Comparison of ENCODE assay signal across 36 cellular contexts in genomic region chr13:51841732-51842131, GRCh38. TPM values are rescaled to one million over a fixed set of nuclear protein-coding genes. Genes with fewer than 3 reads are reported as not detected.
"Had no signal": no experiment of that assay in that cellular context is flagged by ENCODE, and none has a peak within 500 bp of the region (broad histone marks: within the 10 kb centered on the region; RNA-seq: fewer than 3 reads in every experiment).

No MANE protein-coding gene starts in this region.

- H3K27me3 ChIP-seq: adrenal gland, body of pancreas, brain microvascular endothelial cell, breast epithelium had no signal

- H3K36me3 Mint-ChIP-seq: activated CD4-positive, alpha-beta memory T cell treated with anti-CD3 and anti-CD28 coated beads for 36 hours; activated naive CD4-positive, alpha-beta T cell treated with anti-CD3 and anti-CD28 coated beads, Interleukin-2, amount 50 U/mL, for 72 hours; activated naive CD8-positive, alpha-beta T cell treated with anti-CD3 and anti-CD28 coated beads for 36 hours; T-cell had no signal

- H3K4me3 Mint-ChIP-seq: activated B cell treated with CpG ODN at 0.5 μM for 24 hours; activated CD4-positive, alpha-beta memory T cell treated with anti-CD3 and anti-CD28 coated beads for 36 hours; activated CD4-positive, alpha-beta T cell treated with anti-CD3 and anti-CD28 coated beads, Interleukin-2, amount 10 ng/mL, durations not matched to agents 24 days and 14 days; activated CD8-positive, alpha-beta T cell treated with anti-CD3 and anti-CD28 coated beads for 36 hours; activated naive CD4-positive, alpha-beta T cell treated with anti-CD3 and anti-CD28 coated beads for 36 hours; activated naive CD8-positive, alpha-beta T cell treated with anti-CD3 and anti-CD28 coated beads for 36 hours; activated T-cell treated with anti-CD3 and anti-CD28 coated beads, Interleukin-2, amount 50 U/mL, for 4 hours; activated T-cell treated with anti-CD3 and anti-CD28 coated beads, Interleukin-2, amount 50 U/mL, for 72 hours; activated T-helper 1 cell treated with anti-CD3 and anti-CD28 coated beads, Interleukin-12 subunit alpha, Interleukin-12 subunit beta, Interleukin-2, Interleukin-4 antibody, amounts not matched to agents 30 ng/mL and 10 ng/mL and 1 ng/mL, durations not matched to agents 14 hours and 24 hours and 36 hours; activated T-helper 17 cell treated with anti-CD3 and anti-CD28 coated beads, Interleukin-2, amount 50 U/mL, for 72 hours; T-cell; T-helper 17 cell had no signal

- H3K9me3 Mint-ChIP-seq: activated B cell treated with CpG ODN at 0.5 μM for 24 hours; activated CD4-positive, alpha-beta memory T cell treated with anti-CD3 and anti-CD28 coated beads for 36 hours; activated CD4-positive, alpha-beta T cell treated with anti-CD3 and anti-CD28 coated beads, Interleukin-2, amount 10 ng/mL, durations not matched to agents 24 days and 14 days; activated CD8-positive, alpha-beta T cell treated with anti-CD3 and anti-CD28 coated beads for 36 hours; activated naive CD4-positive, alpha-beta T cell treated with anti-CD3 and anti-CD28 coated beads for 36 hours; activated naive CD4-positive, alpha-beta T cell treated with anti-CD3 and anti-CD28 coated beads, Interleukin-2, amount 50 U/mL, for 72 hours; activated naive CD8-positive, alpha-beta T cell treated with anti-CD3 and anti-CD28 coated beads for 36 hours; activated T-cell treated with anti-CD3 and anti-CD28 coated beads, Interleukin-2, amount 50 U/mL, for 4 hours; activated T-cell treated with anti-CD3 and anti-CD28 coated beads, Interleukin-2, amount 50 U/mL, for 72 hours; activated T-helper 1 cell treated with anti-CD3 and anti-CD28 coated beads, Interleukin-12 subunit alpha, Interleukin-12 subunit beta, Interleukin-2, Interleukin-4 antibody, amounts not matched to agents 30 ng/mL and 10 ng/mL and 1 ng/mL, durations not matched to agents 14 hours and 24 hours and 36 hours; activated T-helper 17 cell treated with anti-CD3 and anti-CD28 coated beads, Interleukin-2, amount 50 U/mL, for 72 hours; T-cell had no signal

- H3K36me3 ChIP-seq: adrenal gland, brain microvascular endothelial cell, breast epithelium had no signal

- DNase-seq: activated B cell treated with CpG ODN at 0.5 μM for 24 hours; activated CD4-positive, alpha-beta memory T cell treated with anti-CD3 and anti-CD28 coated beads for 36 hours; activated CD4-positive, alpha-beta T cell treated with anti-CD3 and anti-CD28 coated beads for 4 hours; activated CD4-positive, alpha-beta T cell treated with anti-CD3 and anti-CD28 coated beads, Interleukin-2, amount 10 ng/mL, durations not matched to agents 24 days and 14 days; activated CD4-positive, alpha-beta T cell treated with anti-CD3 and anti-CD28 coated beads, Interleukin-2, amount 50 U/mL, for 1 hour; activated CD4-positive, alpha-beta T cell treated with anti-CD3 and anti-CD28 coated beads, Interleukin-2, amount 50 U/mL, for 4 hours; activated CD4-positive, CD25-positive, alpha-beta regulatory T cell treated with anti-CD3 and anti-CD28 coated beads, Interleukin-2, amount 50 U/mL, for 72 hours; activated CD8-positive, alpha-beta memory T cell treated with anti-CD3 and anti-CD28 coated beads, Interleukin-2, amount 50 U/mL, for 4 hours; activated CD8-positive, alpha-beta T cell treated with anti-CD3 and anti-CD28 coated beads for 36 hours; activated effector memory CD4-positive, alpha-beta T cell treated with anti-CD3 and anti-CD28 coated beads, Interleukin-2, amount 50 U/mL, for 16 hours; activated gamma-delta T cell treated with Interleukin-2 at 50 U/mL for 16 hours; activated naive CD4-positive, alpha-beta T cell; activated naive CD4-positive, alpha-beta T cell treated with anti-CD3 and anti-CD28 coated beads for 36 hours; activated naive CD4-positive, alpha-beta T cell treated with anti-CD3 and anti-CD28 coated beads, Interleukin-2, amount 50 U/mL, for 16 hours; activated naive CD8-positive, alpha-beta T cell treated with anti-CD3 and anti-CD28 coated beads for 36 hours; activated T-cell treated with anti-CD3 and anti-CD28 coated beads for 4 hours; activated T-cell treated with anti-CD3 and anti-CD28 coated beads, Interleukin-2, amount 50 U/mL, for 1 hour; activated T-cell treated with anti-CD3 and anti-CD28 coated beads, Interleukin-2, amount 50 U/mL, for 4 hours; activated T-cell treated with anti-CD3 and anti-CD28 coated beads, Interleukin-2, amount 50 U/mL, for 72 hours; adrenal gland; amniotic stem cell; aorta; body of pancreas; brain microvascular endothelial cell; central memory CD4-positive, alpha-beta T cell; T-cell; T-helper 17 cell had no signal

- H3K27me3 Mint-ChIP-seq: activated T-helper 17 cell treated with anti-CD3 and anti-CD28 coated beads, Interleukin-2, amount 50 U/mL, for 72 hours had no signal

- H3K4me3 ChIP-seq: adrenal gland, body of pancreas, breast epithelium had no signal

- H3K27ac ChIP-seq: adrenal gland, body of pancreas, brain microvascular endothelial cell, breast epithelium, VCaP had no signal

- H3K9me3 ChIP-seq: adrenal gland, body of pancreas, breast epithelium had no signal

- H3K27ac Mint-ChIP-seq: activated B cell treated with CpG ODN at 0.5 μM for 24 hours; activated CD4-positive, alpha-beta memory T cell treated with anti-CD3 and anti-CD28 coated beads for 36 hours; activated CD4-positive, alpha-beta T cell treated with anti-CD3 and anti-CD28 coated beads, Interleukin-2, amount 10 ng/mL, durations not matched to agents 24 days and 14 days; activated CD8-positive, alpha-beta T cell treated with anti-CD3 and anti-CD28 coated beads for 36 hours; activated naive CD4-positive, alpha-beta T cell treated with anti-CD3 and anti-CD28 coated beads for 36 hours; activated naive CD4-positive, alpha-beta T cell treated with anti-CD3 and anti-CD28 coated beads, Interleukin-2, amount 50 U/mL, for 72 hours; activated naive CD8-positive, alpha-beta T cell treated with anti-CD3 and anti-CD28 coated beads for 36 hours; activated T-cell treated with anti-CD3 and anti-CD28 coated beads, Interleukin-2, amount 50 U/mL, for 72 hours; activated T-helper 1 cell treated with anti-CD3 and anti-CD28 coated beads, Interleukin-12 subunit alpha, Interleukin-12 subunit beta, Interleukin-2, Interleukin-4 antibody, amounts not matched to agents 30 ng/mL and 10 ng/mL and 1 ng/mL, durations not matched to agents 14 hours and 24 hours and 36 hours; activated T-helper 17 cell treated with anti-CD3 and anti-CD28 coated beads, Interleukin-2, amount 50 U/mL, for 72 hours; T-cell; T-helper 17 cell had no signal

- ATAC-seq: activated CD8-positive, alpha-beta T cell treated with anti-CD3 and anti-CD28 coated beads for 36 hours; activated naive CD4-positive, alpha-beta T cell treated with anti-CD3 and anti-CD28 coated beads, Interleukin-2, amount 50 U/mL, for 72 hours; activated T-cell treated with anti-CD3 and anti-CD28 coated beads, Interleukin-2, amount 50 U/mL, for 4 hours; activated T-cell treated with anti-CD3 and anti-CD28 coated beads, Interleukin-2, amount 50 U/mL, for 72 hours; activated T-helper 17 cell treated with anti-CD3 and anti-CD28 coated beads, Interleukin-2, amount 50 U/mL, for 72 hours; body of pancreas; T-cell; T-helper 17 cell had no signal

- H3K4me1 ChIP-seq: breast epithelium had no signal

RNA-seq across cellular contexts. Expression of gene TMEM272, which starts 3.2 kb away (rescaled TPM):
- total RNA-seq: activated B cell treated with CpG ODN at 0.5 μM for 24 hours; adrenal gland; body of pancreas; T-helper 2 cell treated with Interferon-gamma antibody and Interleukin-4, amounts not matched to agents 100 ng/mL and 5 ng/mL, for 36 hours had no signal

RNA-seq across cellular contexts. Expression of gene CCDC70, which starts 20.0 kb away (rescaled TPM):
- total RNA-seq: activated B cell treated with CpG ODN at 0.5 μM for 24 hours; activated CD4-positive, alpha-beta memory T cell treated with anti-CD3 and anti-CD28 coated beads for 36 hours; activated CD4-positive, alpha-beta T cell treated with anti-CD3 and anti-CD28 coated beads, Interleukin-2, amount 10 ng/mL, durations not matched to agents 24 days and 14 days; activated naive CD4-positive, alpha-beta T cell treated with anti-CD3 and anti-CD28 coated beads for 36 hours; activated naive CD4-positive, alpha-beta T cell treated with anti-CD3 and anti-CD28 coated beads, Interleukin-2, amount 50 U/mL, for 72 hours; activated T-cell treated with anti-CD3 and anti-CD28 coated beads, Interleukin-2, amount 50 U/mL, for 4 hours; activated T-helper 1 cell treated with anti-CD3 and anti-CD28 coated beads, Interleukin-12 subunit alpha, Interleukin-12 subunit beta, Interleukin-2, Interleukin-4 antibody, amounts not matched to agents 30 ng/mL and 10 ng/mL and 1 ng/mL, durations not matched to agents 14 hours and 24 hours and 36 hours; adrenal gland; aorta; astrocyte; body of pancreas; breast epithelium; cerebellum; T-cell; T-helper 1 cell treated with Interleukin-12 subunit alpha and Interleukin-12 subunit beta and Interleukin-4 antibody, amounts not matched to agents 30 ng/mL and 1 ng/mL, for 36 hours; T-helper 17 cell; T-helper 2 cell treated with Interferon-gamma antibody and Interleukin-4, amounts not matched to agents 100 ng/mL and 5 ng/mL, for 36 hours had no signal
- polyA plus RNA-seq: adrenal gland, aorta had no signal
